In genomic region chr2:165699931-165700330, GRCh38 we compare ENCODE assay signal across 1 cellular context.
TF ChIP-seq lines count a peak whose summit lies in the region.

No MANE protein-coding gene starts in this region.

TF ChIP-seq in WTC11, 78 proteins besides CTCF, POLR2A, EP300 and RAD21:
- TF ChIP-seq AFF4 (CRISPR knock-in tag; IDR thresholded peaks at IDR 0.05; ENCODE audit: borderline replicate concordance), result no peak
- TF ChIP-seq AR (CRISPR knock-in tag; IDR thresholded peaks at IDR 0.05), result no peak
- TF ChIP-seq PREB (CRISPR knock-in tag; IDR thresholded peaks at IDR 0.05; ENCODE audit: borderline replicate concordance), result no peak
- TF ChIP-seq ZNF317 (CRISPR knock-in tag; IDR thresholded peaks at IDR 0.05; ENCODE audit: borderline replicate concordance, low read depth), result no peak
- no peak for TF ChIP-seq ZNF263 (CRISPR knock-in tag; IDR thresholded peaks at IDR 0.05; ENCODE audit: low read depth)
- TF ChIP-seq NFE2L1 (CRISPR knock-in tag; IDR thresholded peaks at IDR 0.05), result no peak
- TF ChIP-seq STAT6 (CRISPR knock-in tag; conservative IDR thresholded peaks at IDR 0.05; ENCODE audit: low read depth), result no peak
- no peak for TF ChIP-seq GABPB1 (CRISPR knock-in tag; IDR thresholded peaks at IDR 0.05)
- TF ChIP-seq NFYB (CRISPR knock-in tag; conservative IDR thresholded peaks at IDR 0.05; ENCODE audit: low read depth), result no peak
- no peak for TF ChIP-seq NR1H2 (CRISPR knock-in tag; IDR thresholded peaks at IDR 0.05)
- no peak for TF ChIP-seq USF1 (CRISPR knock-in tag; IDR thresholded peaks at IDR 0.05)
- no peak for TF ChIP-seq SMAD3 (CRISPR knock-in tag; IDR thresholded peaks at IDR 0.05; ENCODE audit: borderline replicate concordance)
- TF ChIP-seq ATF2 (CRISPR knock-in tag; IDR thresholded peaks at IDR 0.05; ENCODE audit: borderline replicate concordance, low read depth), result no peak
- TF ChIP-seq HMGXB4 (CRISPR knock-in tag; IDR thresholded peaks at IDR 0.05), result no peak
- TF ChIP-seq TEAD1 (CRISPR knock-in tag; IDR thresholded peaks at IDR 0.05), result no peak
- TF ChIP-seq MLX (CRISPR knock-in tag; IDR thresholded peaks at IDR 0.05), result no peak
- no peak for TF ChIP-seq E2F4 (CRISPR knock-in tag; IDR thresholded peaks at IDR 0.05; ENCODE audit: borderline replicate concordance, low read depth)
- no peak for TF ChIP-seq RORB (CRISPR knock-in tag; IDR thresholded peaks at IDR 0.05)
TF ChIP-seq in WTC11: peak in this region for 0.
